In the genomic region with DNA sequence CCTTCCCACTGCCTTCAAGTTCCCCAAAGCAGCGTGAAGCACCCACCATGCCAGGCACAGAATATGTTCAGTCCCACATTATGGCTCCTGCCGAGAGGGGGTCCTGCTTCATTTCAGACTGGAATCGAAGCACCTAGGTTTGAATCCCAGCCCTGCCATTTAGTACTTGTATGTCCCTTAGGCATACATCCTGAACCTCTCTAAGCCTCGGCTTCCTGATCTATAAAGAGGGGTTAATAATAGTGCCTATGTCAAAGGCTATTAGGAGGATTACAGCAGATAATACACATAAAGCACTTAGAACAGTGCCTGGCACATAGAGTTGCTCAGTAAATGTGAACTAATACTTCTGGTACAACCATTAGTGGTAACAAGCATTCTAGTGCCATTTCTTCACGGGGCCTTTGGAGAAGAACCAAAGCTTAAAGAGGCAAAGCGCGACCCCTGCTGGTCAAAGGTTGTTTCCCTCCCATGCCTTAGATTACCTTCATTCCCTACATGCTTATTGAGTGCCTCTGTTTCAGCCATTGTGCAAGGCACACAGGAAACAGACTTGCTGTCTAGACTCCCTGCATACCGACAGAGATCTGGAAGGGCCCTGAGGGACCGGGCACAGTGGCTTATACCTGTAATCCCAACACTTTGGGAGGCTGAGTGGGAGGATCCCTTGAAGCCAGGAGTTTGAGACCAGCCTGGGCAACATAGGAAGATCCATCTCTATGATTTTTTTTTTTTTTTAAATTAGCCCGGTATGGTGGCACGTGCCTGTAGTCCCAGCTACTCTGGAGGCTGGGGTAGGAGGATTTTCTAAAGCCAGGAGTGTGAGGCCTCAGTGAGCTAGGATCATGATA, we compare ENCODE assay signal across 8 cellular contexts.
A peak's percentile ranks its signal among the peaks of the same experiment; 100 is the strongest.
DNase-seq lines count a peak whose midpoint lies in the region; ATAC-seq and TF ChIP-seq lines count a peak whose summit lies in the region.

No MANE protein-coding gene starts in this region.

- no peak for TF ChIP-seq POLR2A in Peyer's patch (IDR thresholded peaks at IDR 0.05)

- H3K36me3 ChIP-seq in Peyer's patch: peaks cover 0 to 47% (median 0%) of the 10 kb centered on the region in 3 donors

- in situ Hi-C loops in Caki2 (cut with HindIII; ENCODE audit: low pct_unique_long_range_greater_than_20kb, low sequenced_read_pairs) (no loop called here), KBM-7 (cut with MboI; ENCODE audit: low pct_unique_long_range_greater_than_20kb, low sequenced_read_pairs) (loop anchor here (10.0 kb wide), 1 partner anchor 174 kb away; no protein-coding TSS in a partner anchor)

- H3K27me3 ChIP-seq in Peyer's patch: no peaks in the 10 kb centered on the region

- TF ChIP-seq CTCF in Peyer's patch (IDR thresholded peaks at IDR 0.05): peak; percentile 77 to 96 (median 90)
- peak; percentile 93 for TF ChIP-seq CTCF in fibroblast of mammary gland (conservative IDR thresholded peaks at IDR 0.05; ENCODE audit: control insufficient read depth, insufficient read depth, low read depth, low read length)
- TF ChIP-seq CTCF in nephron progenitor cell (IDR thresholded peaks at IDR 0.05): peak; percentile 94

- peak; percentile 70 for ATAC-seq in GM21390 (IDR thresholded peaks at IDR 0.05; ENCODE audit: unreplicated experiment)

- DNase-seq in Caki2 (ENCODE audit: low read depth): peak; percentile 65
- peak; percentile 94 for DNase-seq in KBM-7
- DNase-seq in Peyer's patch: peak; percentile 80 to 96 (median 89)
- DNase-seq in activated T-cell treated with anti-CD3 and anti-CD28 coated beads, Interleukin-2, amount 50 U/mL, for 1 hour: peak; percentile 82
- DNase-seq in fibroblast of mammary gland (ENCODE audit: low read depth): peak; percentile 93
- DNase-seq in nephron progenitor cell: peak; percentile 93
- peak; percentile 73 for DNase-seq in stimulated activated naive CD4-positive, alpha-beta T cell treated with Interleukin-2 at 50 U/mL for 16 hours (lab: John Stamatoyannopoulos, UW)

- H3K27me3 Mint-ChIP-seq in nephron progenitor cell (ENCODE audit: low read depth, poor library complexity): peaks cover 7% of the 10 kb centered on the region

- H3K4me1 ChIP-seq in Peyer's patch: peaks cover 0 to 22% (median 0%) of the 10 kb centered on the region in 4 donors

- peak overlapping the region in 1 of 4 donors; percentile 83 for H3K27ac ChIP-seq in Peyer's patch

- H3K4me3 Mint-ChIP-seq in nephron progenitor cell: no peak overlapping the region

- H3K27ac Mint-ChIP-seq in nephron progenitor cell: no peak overlapping the region

- H3K9me3 Mint-ChIP-seq in nephron progenitor cell: no peaks in the 10 kb centered on the region

- peaks cover 28% of the 10 kb centered on the region for H3K4me1 Mint-ChIP-seq in nephron progenitor cell

- no peaks in the 10 kb centered on the region for H3K36me3 Mint-ChIP-seq in nephron progenitor cell (ENCODE audit: low read depth)

- no peak overlapping the region for H3K4me3 ChIP-seq in Peyer's patch
- no peak overlapping the region for H3K4me3 ChIP-seq in fibroblast of mammary gland (ENCODE audit: control insufficient read depth, low read depth, low read length)

- no peaks in the 10 kb centered on the region for H3K9me3 ChIP-seq in Peyer's patch
